10 cellular contexts compared by ENCODE assay signal in genomic region chr7:127251048-127251451, GRCh38. TPM values are rescaled to one million over a fixed set of nuclear protein-coding genes. Genes with fewer than 3 reads are reported as not detected.
DNase-seq lines count a peak whose midpoint lies in the region; ATAC-seq and TF ChIP-seq lines count a peak whose summit lies in the region.
"Had no signal": no experiment of that assay in that cellular context is flagged by ENCODE, and none has a peak within 500 bp of the region (broad histone marks: within the 10 kb centered on the region; RNA-seq: fewer than 3 reads in every experiment).

No MANE protein-coding gene starts in this region.

- TF ChIP-seq POLR2A in stomach (IDR thresholded peaks at IDR 0.05), result no peak

- H3K27me3 Mint-ChIP-seq in activated naive CD4-positive, alpha-beta T cell treated with anti-CD3 and anti-CD28 coated beads, Interleukin-2, amount 10 ng/mL, durations not matched to agents 7 days and 5 days, result peaks cover 94% of the 10 kb centered on the region
- H3K27me3 Mint-ChIP-seq in T-helper 17 cell, result peaks cover 72% of the 10 kb centered on the region

- peaks cover 21 to 36% (median 31%) of the 10 kb centered on the region in 4 donors for H3K4me1 ChIP-seq in stomach

- H3K9me3 Mint-ChIP-seq in activated naive CD4-positive, alpha-beta T cell treated with anti-CD3 and anti-CD28 coated beads, Interleukin-2, amount 10 ng/mL, durations not matched to agents 7 days and 5 days, result no peaks in the 10 kb centered on the region

- no peak overlapping the region for H3K4me3 Mint-ChIP-seq in activated naive CD4-positive, alpha-beta T cell treated with anti-CD3 and anti-CD28 coated beads, Interleukin-2, amount 10 ng/mL, durations not matched to agents 7 days and 5 days
- H3K4me3 Mint-ChIP-seq in T-helper 17 cell, result peak overlapping the region; percentile 63

- H3K27ac Mint-ChIP-seq in activated naive CD4-positive, alpha-beta T cell treated with anti-CD3 and anti-CD28 coated beads, Interleukin-2, amount 10 ng/mL, durations not matched to agents 7 days and 5 days, result no peak overlapping the region
- no peak overlapping the region for H3K27ac Mint-ChIP-seq in T-helper 17 cell

- no peak for ATAC-seq in T-helper 17 cell
- no peak for ATAC-seq in activated CD4-positive, CD25-positive, alpha-beta regulatory T cell treated with anti-CD3 and anti-CD28 coated beads, Interleukin-2, amount 50 U/mL, for 24 hours

- no peak for TF ChIP-seq EP300 in stomach (IDR thresholded peaks at IDR 0.05)

- H3K36me3 Mint-ChIP-seq in activated naive CD4-positive, alpha-beta T cell treated with anti-CD3 and anti-CD28 coated beads, Interleukin-2, amount 10 ng/mL, durations not matched to agents 7 days and 5 days, result no peaks in the 10 kb centered on the region
- H3K36me3 Mint-ChIP-seq in T-helper 17 cell (ENCODE audit: low read depth), result no peaks in the 10 kb centered on the region

- H3K36me3 ChIP-seq in stomach, result no peaks in the 10 kb centered on the region

- no peak overlapping the region for H3K27ac ChIP-seq in stomach

- CTCF ChIA-PET in activated naive CD4-positive, alpha-beta T cell treated with anti-CD3 and anti-CD28 coated beads, Interleukin-2, amount 10 ng/mL, durations not matched to agents 7 days and 5 days (lab: Charles Lee), result interaction anchor here (0.8 to 1.8 kb wide), 3 partner anchors 95 to 958 kb away, joined by 3 to 12 read pairs (median 7); no protein-coding TSS in a partner anchor

- no peaks in the 10 kb centered on the region for H3K9me3 ChIP-seq in T-helper 17 cell (ENCODE audit: control insufficient read depth, low read length, poor library complexity, severe bottlenecking)
- H3K9me3 ChIP-seq in stomach, result no peaks in the 10 kb centered on the region

- WGBS in stomach, 5 donors, result 3 to 5% (median 4%) methylated on average over 20 to 22 of the region's 22 CpGs

- H3K4me3 ChIP-seq in stomach, result peak overlapping the region; percentile 60 to 95 (median 74)

- peak; percentile 12 for DNase-seq in activated naive CD4-positive, alpha-beta T cell treated with anti-CD3 and anti-CD28 coated beads, Interleukin-2, amount 50 U/mL, for 16 hours
- no peak for DNase-seq in activated naive CD4-positive, alpha-beta T cell treated with anti-CD3 and anti-CD28 coated beads, Interleukin-2, amount 10 ng/mL, durations not matched to agents 7 days and 5 days
- no peak for DNase-seq in T-helper 17 cell
- peak; percentile 25 for DNase-seq in left kidney (ENCODE audit: low read depth, low spot score)
- no peak for DNase-seq in stomach
- no peak for DNase-seq in NCI-H2081 treated with DMSO at 0.1 percent for 48 hours (lab: John Stamatoyannopoulos, UW)
- no peak for DNase-seq in NOMO-1 (lab: John Stamatoyannopoulos, UW; ENCODE audit: unreplicated experiment in 2 of 2)
- DNase-seq: amniotic stem cell, NCI-H748 treated with DMSO at 0.1 percent for 48 hours had no signal

- no peak for TF ChIP-seq CTCF in stomach (IDR thresholded peaks at IDR 0.05)

- H3K27me3 ChIP-seq in stomach, result peaks cover 0 to 86% (median 52%) of the 10 kb centered on the region in 3 donors

- intact Hi-C loops in stomach (cut with DNase I; ENCODE audit: low total_unique reads), result no loop called here

- H3K4me1 Mint-ChIP-seq in activated naive CD4-positive, alpha-beta T cell treated with anti-CD3 and anti-CD28 coated beads, Interleukin-2, amount 10 ng/mL, durations not matched to agents 7 days and 5 days, result peaks cover 11% of the 10 kb centered on the region
- peaks cover 20% of the 10 kb centered on the region for H3K4me1 Mint-ChIP-seq in T-helper 17 cell

RNA-seq across cellular contexts. Expression of gene GRM8, which starts 1.7 kb away (rescaled TPM):
- total RNA-seq in T-helper 17 cell, result not detected
- 1 to 10 TPM in 2 of 5 donors, not detected in 3; 2.3 to 2.8 TPM for total RNA-seq in stomach
- under 1 TPM in 2 of 3 donors, not detected in 1; 0.25 to 0.31 TPM for polyA plus RNA-seq in stomach

Comparison
In these comparisons a context has a peak if more than half of its experiments do, and no peak if none do; other contexts are left out.
1. DNase-seq: peak in activated naive CD4-positive, alpha-beta T cell treated with anti-CD3 and anti-CD28 coated beads, Interleukin-2, amount 50 U/mL, for 16 hours (single experiment) and left kidney (single experiment); none in activated naive CD4-positive, alpha-beta T cell treated with anti-CD3 and anti-CD28 coated beads, Interleukin-2, amount 10 ng/mL, durations not matched to agents 7 days and 5 days (single experiment), T-helper 17 cell (0 of 3), stomach (single experiment), NCI-H2081 treated with DMSO at 0.1 percent for 48 hours (single experiment) and NOMO-1 (0 of 2).